ENCODE assay signal across 9 cellular contexts in the genomic region with DNA sequence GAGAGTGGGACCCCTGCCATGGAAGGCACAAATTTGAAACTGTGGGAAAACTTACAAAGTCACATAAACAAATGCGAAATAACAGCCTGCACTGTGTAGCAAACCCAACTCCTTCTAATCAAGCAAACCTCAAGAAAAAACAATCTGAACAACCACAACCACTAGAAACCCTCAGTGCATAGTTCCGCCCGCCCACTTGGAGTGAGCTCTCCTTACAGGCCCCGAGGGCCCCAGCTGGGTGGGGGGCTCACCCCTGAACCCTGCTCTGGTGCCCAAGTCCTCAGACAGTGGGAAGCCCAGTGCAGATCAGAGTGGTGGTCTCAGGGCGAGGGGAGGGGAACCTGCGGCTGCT. TPM values are rescaled to one million over a fixed set of nuclear protein-coding genes. Genes with fewer than 3 reads are reported as not detected.
DNase-seq lines count a peak whose midpoint lies in the region; ATAC-seq and TF ChIP-seq lines count a peak whose summit lies in the region.
"Had no signal": no experiment of that assay in that cellular context is flagged by ENCODE, and none has a peak within 500 bp of the region (broad histone marks: within the 10 kb centered on the region; RNA-seq: fewer than 3 reads in every experiment).

No MANE protein-coding gene starts in this region.

- 75 to 92% (median 77%) methylated on average over 5 to 6 of the region's 6 CpGs for WGBS in heart left ventricle, 4 donors

- TF ChIP-seq POLR2A in heart left ventricle (IDR thresholded peaks at IDR 0.05): no peak

- H3K9me3 ChIP-seq in WERI-Rb-1 (ENCODE audit: severe bottlenecking) (no peaks in the 10 kb centered on the region), heart left ventricle (no peaks in the 10 kb centered on the region), skeletal muscle satellite cell (replicated peaks; ENCODE audit: low read length) (no peaks in the 10 kb centered on the region)

- H3K4me3 ChIP-seq in WERI-Rb-1 (ENCODE audit: low read depth, low read length) (no peak overlapping the region), heart left ventricle (peak overlapping the region in 6 of 12 donors; percentile 54 to 81 (median 62)), skeletal muscle satellite cell (ENCODE audit: low read length) (peak overlapping the region; percentile 84)

- intact Hi-C loops in heart left ventricle (cut with DNase I): no loop called here

- peak overlapping the region; percentile 95 for H3K27ac ChIP-seq in WERI-Rb-1
- peak overlapping the region; percentile 53 to 91 (median 80) for H3K27ac ChIP-seq in heart left ventricle

- DNase-seq in ELR (ENCODE audit: low read depth): peak; percentile 57
- DNase-seq in WERI-Rb-1: no peak
- DNase-seq in heart left ventricle: peak in 4 of 5 donors; percentile 21 to 53 (median 32)
- DNase-seq in NCI-H2227 (lab: John Stamatoyannopoulos, UW; ENCODE audit: unreplicated experiment): no peak
- DNase-seq in dermis blood vessel endothelial cell: no peak
- no peak for DNase-seq in NOMO-1 (lab: John Stamatoyannopoulos, UW; ENCODE audit: unreplicated experiment in 2 of 2)
- DNase-seq: NCI-H510A had no signal

- H3K36me3 ChIP-seq in WERI-Rb-1 (peaks cover 9% of the 10 kb centered on the region), heart left ventricle (peaks cover 0 to 6% (median 0%) of the 10 kb centered on the region in 9 donors), skeletal muscle satellite cell (ENCODE audit: insufficient read depth, low read length) (peaks cover 9% of the 10 kb centered on the region)

- peak overlapping the region; percentile 79 for H3K4me2 ChIP-seq in skeletal muscle satellite cell (ENCODE audit: low read length)

- no peak for TF ChIP-seq CTCF in WERI-Rb-1 (IDR thresholded peaks at IDR 0.05; ENCODE audit: low read depth, low read length)
- TF ChIP-seq CTCF in heart left ventricle (IDR thresholded peaks at IDR 0.05): no peak

- H3K27me3 ChIP-seq in WERI-Rb-1 (ENCODE audit: insufficient read depth, low read depth, severe bottlenecking) (no peaks in the 10 kb centered on the region), heart left ventricle (peaks cover 3 to 38% (median 14%) of the 10 kb centered on the region in 9 donors), skeletal muscle satellite cell (ENCODE audit: control insufficient read depth, insufficient read depth, low read length) (no peaks in the 10 kb centered on the region)

- peak in 3 of 4 donors; percentile 17 to 49 (median 21) for ATAC-seq in heart left ventricle
- ATAC-seq in GM21447 (IDR thresholded peaks at IDR 0.05; ENCODE audit: unreplicated experiment): no peak

- H3K4me1 ChIP-seq in heart left ventricle: peaks cover 0 to 43% (median 17%) of the 10 kb centered on the region in 12 donors
- H3K4me1 ChIP-seq in skeletal muscle satellite cell (ENCODE audit: control insufficient read depth, insufficient read depth, low read length): peaks cover 47% of the 10 kb centered on the region

- H3K9ac ChIP-seq in skeletal muscle satellite cell (ENCODE audit: low read depth, low read length): peak overlapping the region; percentile 95

RNA-seq across cellular contexts. Expression of a gene that starts 0.9 kb away (rescaled TPM):
- total RNA-seq in heart left ventricle: 10 to 100 TPM; 10.5 to 49.3 (median 20.0) TPM
- polyA plus RNA-seq in heart left ventricle: 10 to 100 TPM; 17.7 to 19.5 TPM
- 352 and 415 TPM in 2 replicates for total RNA-seq in skeletal muscle satellite cell (2012; rRNA removed)
- total RNA-seq in dermis blood vessel endothelial cell: 0.56 and 1.7 TPM in 2 replicates

RNA-seq across cellular contexts. Expression of a gene that starts 10.1 kb away (rescaled TPM):
- total RNA-seq in heart left ventricle: 100 to 1,000 TPM in 3 of 9 donors, 10 to 100 TPM in 6; 75.3 to 177 (median 85.3) TPM
- 100 to 1,000 TPM; 110 to 129 TPM for polyA plus RNA-seq in heart left ventricle
- 80.1 and 118 TPM in 2 replicates for total RNA-seq in skeletal muscle satellite cell (2012; rRNA removed)
- 43.5 and 54.6 TPM in 2 replicates for total RNA-seq in dermis blood vessel endothelial cell

RNA-seq across cellular contexts. Expression of a gene that starts 15.7 kb away (rescaled TPM):
- total RNA-seq in heart left ventricle (100 to 1,000 TPM; 157 to 273 (median 188) TPM), dermis blood vessel endothelial cell (80.2 and 106 TPM in 2 replicates)
- 100 to 1,000 TPM; 268 to 465 TPM for polyA plus RNA-seq in heart left ventricle
- total RNA-seq in skeletal muscle satellite cell (2012; rRNA removed): 172 and 180 TPM in 2 replicates

RNA-seq across cellular contexts. Expression of a gene that starts 28.2 kb away (rescaled TPM):
- total RNA-seq in heart left ventricle: under 1 TPM; 0.21 to 0.80 (median 0.38) TPM
- 1 to 10 TPM in 1 of 2 donors, under 1 TPM in 1; 0.24 to 1.3 TPM for polyA plus RNA-seq in heart left ventricle
- under 0.01 and 0.44 TPM in 2 replicates for total RNA-seq in skeletal muscle satellite cell (2012; rRNA removed)
- total RNA-seq in dermis blood vessel endothelial cell: 0.28 and 0.85 TPM in 2 replicates

RNA-seq across cellular contexts. Expression of a gene that starts 34.7 kb away (rescaled TPM):
- total RNA-seq in heart left ventricle: 100 to 1,000 TPM in 2 of 9 donors, 10 to 100 TPM in 7; 50.7 to 220 (median 72.4) TPM
- polyA plus RNA-seq in heart left ventricle: 100 to 1,000 TPM in 1 of 2 donors, 10 to 100 TPM in 1; 57.6 to 226 TPM
- 12.2 and 17.5 TPM in 2 replicates for total RNA-seq in skeletal muscle satellite cell (2012; rRNA removed)
- total RNA-seq in dermis blood vessel endothelial cell: 21.6 and 33.3 TPM in 2 replicates

Comparison
In these comparisons a context has a peak if more than half of its experiments do, and no peak if none do; other contexts are left out.
1. DNase-seq: peak in ELR (single experiment) and heart left ventricle (4 of 5); none in WERI-Rb-1 (single experiment), NCI-H2227 (single experiment), dermis blood vessel endothelial cell (single experiment) and NOMO-1 (0 of 2).